In the genomic region with DNA sequence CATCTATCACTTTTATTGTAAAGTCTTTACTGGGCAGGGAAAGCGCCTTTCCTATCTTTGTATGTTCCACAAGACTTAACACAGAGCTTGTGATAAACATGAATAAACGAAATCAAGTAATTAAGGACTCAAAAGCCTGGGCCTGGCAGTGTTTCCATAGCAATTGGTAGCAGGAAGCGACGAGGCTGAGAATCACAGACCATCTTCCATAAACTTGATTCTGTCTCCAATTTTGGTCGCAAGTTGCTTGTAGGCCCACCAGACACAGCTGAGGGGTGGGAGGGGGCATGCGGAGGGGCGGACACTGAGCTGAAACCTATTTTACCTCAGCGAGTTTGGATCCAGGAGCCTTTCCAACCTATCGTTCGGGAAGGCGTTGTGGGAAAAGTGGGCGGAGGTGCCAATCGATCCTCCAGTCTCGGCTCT, we compare ENCODE assay signal across 8 cellular contexts. TPM values are rescaled to one million over a fixed set of nuclear protein-coding genes. Genes with fewer than 3 reads are reported as not detected.
A peak's percentile ranks its signal among the peaks of the same experiment; 100 is the strongest.
DNase-seq lines count a peak whose midpoint lies in the region; ATAC-seq and TF ChIP-seq lines count a peak whose summit lies in the region.

No MANE protein-coding gene starts in this region.

- no peak for TF ChIP-seq CTCF in neural crest cell (conservative IDR thresholded peaks at IDR 0.05)

- peak overlapping the region; percentile 93 for H3K27ac Mint-ChIP-seq in effector memory CD8-positive, alpha-beta T cell
- H3K27ac Mint-ChIP-seq in neural crest cell (ENCODE audit: unreplicated experiment) = no peak overlapping the region

- peak overlapping the region; percentile 83 for H3K4me3 ChIP-seq in NT2/D1 (ENCODE audit: insufficient read length, low read depth)

- no peaks in the 10 kb centered on the region for H3K36me3 ChIP-seq in NT2/D1 (ENCODE audit: insufficient read depth, insufficient read length, low read length)

- DNase-seq in SHP77 (lab: John Stamatoyannopoulos, UW) (peak; percentile 45 to 56), SHP77 treated with DMSO at 0.1 percent for 48 hours (lab: John Stamatoyannopoulos, UW) (no peak), NT2/D1 (ENCODE audit: low read depth, low spot score) (no peak), neural crest cell (ENCODE audit: low read depth, low spot score) (no peak), kidney tubule cell (ENCODE audit: low spot score) (no peak)
- DNase-seq in effector memory CD8-positive, alpha-beta T cell = no peak

- peak overlapping the region; percentile 91 for H3K9ac ChIP-seq in NT2/D1 (ENCODE audit: insufficient read length, low read depth)

- no peaks in the 10 kb centered on the region for H3K4me1 ChIP-seq in NT2/D1 (ENCODE audit: insufficient read depth, insufficient read length)

- H3K36me3 Mint-ChIP-seq in effector memory CD8-positive, alpha-beta T cell (ENCODE audit: insufficient read depth) = peaks cover 5% of the 10 kb centered on the region
- H3K36me3 Mint-ChIP-seq in neural crest cell (ENCODE audit: low read depth) = no peaks in the 10 kb centered on the region

- H3K27me3 ChIP-seq in NT2/D1 (ENCODE audit: insufficient read depth, insufficient read length) = peaks cover 14% of the 10 kb centered on the region

- ATAC-seq in effector memory CD8-positive, alpha-beta T cell (replicated peaks) = no peak
- ATAC-seq in GM19395 (IDR thresholded peaks at IDR 0.05; ENCODE audit: unreplicated experiment) (no peak), GM19023 (IDR thresholded peaks at IDR 0.05; ENCODE audit: unreplicated experiment) (no peak)

- H3K4me3 Mint-ChIP-seq in effector memory CD8-positive, alpha-beta T cell = peak overlapping the region; percentile 91 to 95
- peak overlapping the region; percentile 92 for H3K4me3 Mint-ChIP-seq in neural crest cell

- H3K4me1 Mint-ChIP-seq in effector memory CD8-positive, alpha-beta T cell (ENCODE audit: low read depth in 2 of 2) = peaks cover 5 to 6% of the 10 kb centered on the region in 2 donors
- H3K4me1 Mint-ChIP-seq in neural crest cell = peaks cover 13% of the 10 kb centered on the region

- no peaks in the 10 kb centered on the region for H3K27me3 Mint-ChIP-seq in effector memory CD8-positive, alpha-beta T cell
- peaks cover 25% of the 10 kb centered on the region for H3K27me3 Mint-ChIP-seq in neural crest cell (ENCODE audit: low read depth)

- no peaks in the 10 kb centered on the region for H3K9me3 ChIP-seq in NT2/D1 (ENCODE audit: insufficient read depth, low read length)

- no peaks in the 10 kb centered on the region for H3K9me3 Mint-ChIP-seq in effector memory CD8-positive, alpha-beta T cell
- no peaks in the 10 kb centered on the region for H3K9me3 Mint-ChIP-seq in neural crest cell

RNA-seq across cellular contexts. Expression of gene CCDC38, which starts 0.3 kb away (rescaled TPM):
- total RNA-seq in neural crest cell = 0.18 TPM in 1 of 2 replicates, not detected in the other

RNA-seq across cellular contexts. Expression of gene AMDHD1, which starts 1.0 kb away (rescaled TPM):
- 0.18 and 0.30 TPM in 2 replicates for total RNA-seq in neural crest cell

RNA-seq across cellular contexts. Expression of gene HAL, which starts 54.0 kb away (rescaled TPM):
- total RNA-seq in neural crest cell = 0.25 and 0.65 TPM in 2 replicates

Comparison
In these comparisons a context has a peak if more than half of its experiments do, and no peak if none do; other contexts are left out.
1. DNase-seq: peak in SHP77 (2 of 2); none in SHP77 treated with DMSO at 0.1 percent for 48 hours (single experiment), NT2/D1 (single experiment), effector memory CD8-positive, alpha-beta T cell (0 of 3), neural crest cell (single experiment) and kidney tubule cell (single experiment).